Comparison of ENCODE assay signal across 13 cellular contexts in the genomic region with DNA sequence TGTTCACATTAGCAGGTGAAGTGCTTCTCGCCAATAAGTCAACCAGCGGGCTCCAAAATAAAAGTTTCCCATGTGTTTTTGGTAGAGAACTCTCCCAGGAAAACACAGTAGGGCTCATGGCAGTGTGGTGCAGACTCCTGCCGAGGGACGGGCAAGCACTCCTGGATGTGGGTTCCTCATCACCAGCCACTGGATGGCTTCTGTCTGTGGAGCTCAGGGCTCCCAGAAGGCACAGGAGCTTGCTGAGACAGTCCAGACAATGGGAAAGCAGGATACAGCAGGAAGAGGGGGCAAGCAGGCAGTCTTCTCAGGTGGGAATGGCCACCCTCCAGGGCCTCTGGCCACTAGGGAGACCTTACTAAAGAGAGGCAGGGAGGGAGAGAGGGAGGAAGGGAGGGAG.
DNase-seq lines count a peak whose midpoint lies in the region; ATAC-seq and TF ChIP-seq lines count a peak whose summit lies in the region.
"Had no signal": no experiment of that assay in that cellular context is flagged by ENCODE, and none has a peak within 500 bp of the region (broad histone marks: within the 10 kb centered on the region; RNA-seq: fewer than 3 reads in every experiment).

No MANE protein-coding gene starts in this region.

- no peak overlapping the region for H3K4me2 ChIP-seq in hepatocyte

- H3K27me3 ChIP-seq in left ventricle myocardium inferior (ENCODE audit: low read depth) (peaks cover 60% of the 10 kb centered on the region), sigmoid colon (no peaks in the 10 kb centered on the region), hepatocyte (no peaks in the 10 kb centered on the region)

- TF ChIP-seq EP300 in sigmoid colon (IDR thresholded peaks at IDR 0.05), result no peak

- H3K9me3 ChIP-seq in left ventricle myocardium inferior (replicated peaks) (peaks cover 11% of the 10 kb centered on the region), sigmoid colon (no peaks in the 10 kb centered on the region), hepatocyte (ENCODE audit: low read depth) (no peaks in the 10 kb centered on the region)

- H3K36me3 ChIP-seq in left ventricle myocardium inferior (no peaks in the 10 kb centered on the region), sigmoid colon (no peaks in the 10 kb centered on the region), hepatocyte (replicated peaks; ENCODE audit: insufficient read depth, low read depth) (no peaks in the 10 kb centered on the region)

- H3K4me1 ChIP-seq in left ventricle myocardium inferior (peaks cover 4% of the 10 kb centered on the region), sigmoid colon (no peaks in the 10 kb centered on the region), hepatocyte (ENCODE audit: insufficient read depth) (peaks cover 13% of the 10 kb centered on the region)

- no peaks in the 10 kb centered on the region for H3K9me2 ChIP-seq in hepatocyte (replicated peaks; ENCODE audit: insufficient read depth)

- H3K9me3 Mint-ChIP-seq in chondrocyte (ENCODE audit: low read depth), result no peaks in the 10 kb centered on the region

- H3K4me3 ChIP-seq in left ventricle myocardium inferior (no peak overlapping the region), sigmoid colon (no peak overlapping the region), hepatocyte (no peak overlapping the region)

- 92 to 97% methylated on average over 4 of the region's 4 CpGs for WGBS in sigmoid colon, 2 donors
- WGBS in hepatocyte (ENCODE audit: low lambda C conversion rate, missing lambda C conversion rate), result 97% methylated on average over 4 of the region's 4 CpGs

- in situ Hi-C loops in GM13976 (cut with MboI; ENCODE audit: low sequenced_read_pairs, unreplicated experiment), result no loop called here

- TF ChIP-seq CTCF in left ventricle myocardium inferior (IDR thresholded peaks at IDR 0.05; ENCODE audit: borderline replicate concordance) (no peak), chondrocyte (IDR thresholded peaks at IDR 0.05) (no peak), sigmoid colon (IDR thresholded peaks at IDR 0.05) (no peak), GM13976 (IDR thresholded peaks at IDR 0.05; ENCODE audit: borderline replicate concordance, control extremely low read depth, extremely low read depth, insufficient read depth, missing control alignments) (no peak), hepatocyte (IDR thresholded peaks at IDR 0.05; ENCODE audit: poor library complexity) (no peak)

- no peak overlapping the region for H2AFZ ChIP-seq in hepatocyte

- no peak for ATAC-seq in Right ventricle myocardium superior (ENCODE audit: poor library complexity)
- ATAC-seq: HCT116 had no signal

- H3K27me3 Mint-ChIP-seq in chondrocyte (ENCODE audit: low read depth), result peaks cover 17% of the 10 kb centered on the region

- H3K4me3 Mint-ChIP-seq in chondrocyte (ENCODE audit: unreplicated experiment), result no peak overlapping the region
- H3K4me3 Mint-ChIP-seq: B cell had no signal

- no peaks in the 10 kb centered on the region for H3K79me2 ChIP-seq in hepatocyte

- TF ChIP-seq POLR2A in sigmoid colon (IDR thresholded peaks at IDR 0.05), result no peak

- no peaks in the 10 kb centered on the region for H3K36me3 Mint-ChIP-seq in chondrocyte (ENCODE audit: low read depth)

- H3K27ac ChIP-seq in left ventricle myocardium inferior (replicated peaks) (peak overlapping the region; percentile 45), sigmoid colon (no peak overlapping the region), hepatocyte (no peak overlapping the region)
- H3K27ac ChIP-seq: HL-60 had no signal

- peaks cover 34% of the 10 kb centered on the region for H3K4me1 Mint-ChIP-seq in chondrocyte (ENCODE audit: low read depth)

- H4K20me1 ChIP-seq in hepatocyte (ENCODE audit: insufficient read depth, poor library complexity, severe bottlenecking), result no peaks in the 10 kb centered on the region

- peak overlapping the region; percentile 4 for H3K27ac Mint-ChIP-seq in chondrocyte (ENCODE audit: unreplicated experiment)
- H3K27ac Mint-ChIP-seq: B cell had no signal

- intact Hi-C loops in left ventricle myocardium inferior (cut with micrococcal nuclease) (loop anchor here (10.0 kb wide), 1 partner anchor 55 kb away; no protein-coding TSS in a partner anchor), Right ventricle myocardium superior (cut with DNase I) (no loop called here), sigmoid colon (cut with DNase I) (no loop called here)

- DNase-seq in left ventricle myocardium inferior (no peak), Right ventricle myocardium superior (no peak), chondrocyte (ENCODE audit: low spot score) (no peak), sigmoid colon (peak; percentile 54), GM13976 (ENCODE audit: low spot score) (no peak), hepatocyte (ENCODE audit: low spot score) (no peak)
- DNase-seq in effector CD4-positive, alpha-beta T cell, result no peak
- DNase-seq: Calu3, DMS 273 treated with DMSO at 0.1 percent for 48 hours, GOT3 had no signal
